Comparison of ENCODE assay signal across 29 cellular contexts in the genomic region with DNA sequence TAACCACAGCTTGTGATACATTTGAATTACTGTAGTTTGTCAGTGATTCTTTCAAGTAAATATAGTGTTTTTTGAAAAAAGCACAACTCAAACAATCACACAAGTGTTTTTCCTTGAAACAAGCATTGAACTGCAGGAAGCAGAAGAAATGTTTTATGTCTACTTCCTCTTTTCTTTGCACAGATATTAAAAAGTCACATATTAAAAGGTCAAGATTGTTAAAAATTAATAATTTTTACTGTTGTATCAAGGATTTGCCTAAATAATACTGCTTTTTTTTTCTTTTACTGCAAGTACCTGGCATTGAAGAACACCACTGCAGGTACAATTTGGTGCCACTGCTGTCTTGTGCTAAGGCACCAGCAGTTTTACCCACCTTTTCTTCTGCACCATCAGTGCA.
"Had no signal": no experiment of that assay in that cellular context is flagged by ENCODE, and none has a peak within 500 bp of the region (broad histone marks: within the 10 kb centered on the region; RNA-seq: fewer than 3 reads in every experiment).

No MANE protein-coding gene starts in this region.

- ATAC-seq: activated CD8-positive, alpha-beta T cell treated with anti-CD3 and anti-CD28 coated beads, Interleukin-2, amount 10 ng/mL, durations not matched to agents 7 days and 5 days; Panc1; Right ventricle myocardium inferior; WTC11 had no signal

- H3K27ac ChIP-seq: adrenal gland, breast epithelium, colonic mucosa, SK-N-MC had no signal

- H3K27me3 Mint-ChIP-seq: activated naive CD8-positive, alpha-beta T cell treated with anti-CD3 and anti-CD28 coated beads, Interleukin-2, amount 10 ng/mL, durations not matched to agents 7 days and 5 days had no signal

- H3K4me1 Mint-ChIP-seq: activated naive CD8-positive, alpha-beta T cell treated with anti-CD3 and anti-CD28 coated beads, Interleukin-2, amount 10 ng/mL, durations not matched to agents 7 days and 5 days had no signal

- H3K27me3 ChIP-seq: adrenal gland, breast epithelium, colonic mucosa had no signal

- H3K4me1 ChIP-seq: adrenal gland, breast epithelium, colonic mucosa had no signal

- H3K4me3 Mint-ChIP-seq: activated CD8-positive, alpha-beta T cell treated with anti-CD3 and anti-CD28 coated beads, Interleukin-2, amount 10 ng/mL, durations not matched to agents 7 days and 5 days; activated naive CD8-positive, alpha-beta T cell treated with anti-CD3 and anti-CD28 coated beads, Interleukin-2, amount 10 ng/mL, durations not matched to agents 7 days and 5 days; WTC11 had no signal

- H3K36me3 ChIP-seq: adrenal gland, breast epithelium, colonic mucosa had no signal

- H3K9me3 ChIP-seq: adrenal gland, breast epithelium, colonic mucosa had no signal

- H3K27ac Mint-ChIP-seq: activated CD8-positive, alpha-beta T cell treated with anti-CD3 and anti-CD28 coated beads, Interleukin-2, amount 10 ng/mL, durations not matched to agents 7 days and 5 days; activated naive CD8-positive, alpha-beta T cell treated with anti-CD3 and anti-CD28 coated beads, Interleukin-2, amount 10 ng/mL, durations not matched to agents 7 days and 5 days; WTC11 had no signal

- DNase-seq: activated CD4-positive, alpha-beta T cell treated with anti-CD3 and anti-CD28 coated beads for 48 hours; activated CD4-positive, alpha-beta T cell treated with anti-CD3 and anti-CD28 coated beads, Interleukin-2, amount 50 U/mL, for 4 hours; activated CD4-positive, CD25-positive, alpha-beta regulatory T cell treated with anti-CD3 and anti-CD28 coated beads, Interleukin-2, amount 50 U/mL, for 72 hours; activated CD8-positive, alpha-beta memory T cell treated with anti-CD3 and anti-CD28 coated beads, Interleukin-2, amount 50 U/mL, for 48 hours; activated CD8-positive, alpha-beta T cell treated with anti-CD3 and anti-CD28 coated beads, Interleukin-2, amount 10 ng/mL, durations not matched to agents 7 days and 5 days; activated naive CD4-positive, alpha-beta T cell treated with anti-CD3 and anti-CD28 coated beads, Interleukin-2, amount 50 U/mL, for 16 hours; activated naive CD8-positive, alpha-beta T cell treated with anti-CD3 and anti-CD28 coated beads, Interleukin-2, amount 10 ng/mL, durations not matched to agents 7 days and 5 days; activated T-cell treated with anti-CD3 and anti-CD28 coated beads, Interleukin-2, amount 50 U/mL, for 1 hour; adrenal gland; aorta; caudate nucleus; colonic mucosa; NCI-H1092 treated with DMSO at 0.1 percent for 48 hours; NCI-H1417 treated with DMSO at 0.1 percent for 48 hours; NCI-H1694; NCI-H2029; NCI-H2107; NCI-H2171 treated with DMSO at 0.1 percent for 48 hours; NCI-H226; NCI-H526; NCI-H82; OCI-M1; RPMI8226; T-helper 1 cell had no signal

- H3K4me3 ChIP-seq: adrenal gland, breast epithelium, colonic mucosa, SK-N-MC had no signal
